17 cellular contexts compared by ENCODE assay signal in genomic region chr3:190616627-190617026, GRCh38.
A peak's percentile ranks its signal among the peaks of the same experiment; 100 is the strongest.
DNase-seq lines count a peak whose midpoint lies in the region; ATAC-seq and TF ChIP-seq lines count a peak whose summit lies in the region.
"Had no signal": no experiment of that assay in that cellular context is flagged by ENCODE, and none has a peak within 500 bp of the region (broad histone marks: within the 10 kb centered on the region; RNA-seq: fewer than 3 reads in every experiment).

No MANE protein-coding gene starts in this region.

- no peak for DNase-seq in activated naive CD4-positive, alpha-beta T cell treated with anti-CD3 and anti-CD28 coated beads, Interleukin-2, amount 10 ng/mL, durations not matched to agents 7 days and 5 days
- DNase-seq in activated naive CD4-positive, alpha-beta T cell (lab: John Stamatoyannopoulos, UW), result no peak
- DNase-seq in OCI-M1 (lab: John Stamatoyannopoulos, UW), result peak; percentile 51
- no peak for DNase-seq in CD8-positive, alpha-beta memory T cell
- no peak for DNase-seq in PC-9
- DNase-seq: activated gamma-delta T cell treated with Interleukin-2 at 50 U/mL for 16 hours; central memory CD4-positive, alpha-beta T cell; DMS153; glutamatergic neuron; NCI-H1105; NCI-H2227 treated with DMSO at 0.1 percent for 48 hours had no signal

- no peak for TF ChIP-seq CTCF in PC-9 (conservative IDR thresholded peaks at IDR 0.05)

- no peaks in the 10 kb centered on the region for H3K27me3 Mint-ChIP-seq in activated naive CD4-positive, alpha-beta T cell treated with anti-CD3 and anti-CD28 coated beads, Interleukin-2, amount 10 ng/mL, durations not matched to agents 7 days and 5 days
- no peaks in the 10 kb centered on the region for H3K27me3 Mint-ChIP-seq in dendritic cell treated with granulocyte-macrophage colony-stimulating factor and Interleukin-4, amounts not matched to agents 40 ng/mL and 50 ng/mL, for 4 days
- no peaks in the 10 kb centered on the region for H3K27me3 Mint-ChIP-seq in stimulated activated naive CD8-positive, alpha-beta T cell treated with anti-CD3 and anti-CD28 coated beads, Interleukin-15, Interleukin-2, amounts not matched to agents 100 ng/mL and 50 ng/mL, for 24 hours
- H3K27me3 Mint-ChIP-seq in CD8-positive, alpha-beta memory T cell, result no peaks in the 10 kb centered on the region
- H3K27me3 Mint-ChIP-seq: type B pancreatic cell had no signal

- H3K9me3 ChIP-seq in CD8-positive, alpha-beta memory T cell (ENCODE audit: low read length), result no peaks in the 10 kb centered on the region
- no peaks in the 10 kb centered on the region for H3K9me3 ChIP-seq in PC-9 (ENCODE audit: insufficient read depth, low read depth)
- H3K9me3 ChIP-seq: prostate gland had no signal

- H3K27ac ChIP-seq in CD8-positive, alpha-beta memory T cell (ENCODE audit: low read depth, low read length), result no peak overlapping the region
- no peak overlapping the region for H3K27ac ChIP-seq in PC-9
- H3K27ac ChIP-seq: prostate gland had no signal

- BruUV-seq in PC-9 (replicated peaks; lab: Mats Ljungman, UMichigan), result no TSS peak

- H4K20me1 ChIP-seq in PC-9 (ENCODE audit: insufficient read depth), result no peaks in the 10 kb centered on the region

- no peaks in the 10 kb centered on the region; the same call in 1 of the 2 replicates for H3K9me2 ChIP-seq in PC-9 (ENCODE audit: insufficient read depth)

- POLR2A ChIA-PET in CD8-positive, alpha-beta memory T cell (lab: Charles Lee), result no interaction called here
- POLR2A ChIA-PET in PC-9 (lab: Charles Lee; ENCODE audit: unreplicated experiment), result no interaction called here

- H3K27me3 ChIP-seq in CD8-positive, alpha-beta memory T cell (ENCODE audit: insufficient read depth, low read length, poor library complexity, severe bottlenecking), result no peaks in the 10 kb centered on the region
- no peaks in the 10 kb centered on the region for H3K27me3 ChIP-seq in PC-9 (ENCODE audit: insufficient read depth, low read depth)

- no peak for ATAC-seq in HG02884 (IDR thresholded peaks at IDR 0.05; ENCODE audit: unreplicated experiment)
- ATAC-seq: SK-N-SH treated with all-trans-retinoic acid at 6 μM for 48 hours had no signal

- intact Hi-C loops in dendritic cell treated with granulocyte-macrophage colony-stimulating factor and Interleukin-4, amounts not matched to agents 40 ng/mL and 50 ng/mL, for 4 days (cut with micrococcal nuclease), result loop anchor here (1.0 to 5.0 kb wide), 2 partner anchors 102 to 384 kb away; partner anchors contain the start of gene IL1RAP
- intact Hi-C loops in PC-9 (cut with micrococcal nuclease; ENCODE audit: unreplicated experiment), result no loop called here

- H2AFZ ChIP-seq in PC-9, result no peak overlapping the region

- CTCF ChIA-PET in activated naive CD4-positive, alpha-beta T cell treated with anti-CD3 and anti-CD28 coated beads, Interleukin-2, amount 10 ng/mL, durations not matched to agents 7 days and 5 days (lab: Charles Lee), result interaction anchor here (1.0 kb wide), 1 partner anchor 11 kb away, joined by 3 read pairs; no protein-coding TSS in a partner anchor
- CTCF ChIA-PET in CD8-positive, alpha-beta memory T cell (lab: Charles Lee), result no interaction called here
- CTCF ChIA-PET in PC-9 (lab: Charles Lee), result no interaction called here

- H3K4me3 ChIP-seq in CD8-positive, alpha-beta memory T cell (ENCODE audit: low read length), result no peak overlapping the region
- no peak overlapping the region for H3K4me3 ChIP-seq in PC-9
- H3K4me3 ChIP-seq: prostate gland had no signal

- H3K9me3 Mint-ChIP-seq in activated naive CD4-positive, alpha-beta T cell treated with anti-CD3 and anti-CD28 coated beads, Interleukin-2, amount 10 ng/mL, durations not matched to agents 7 days and 5 days, result peaks cover 5% of the 10 kb centered on the region
- no peaks in the 10 kb centered on the region for H3K9me3 Mint-ChIP-seq in dendritic cell treated with granulocyte-macrophage colony-stimulating factor and Interleukin-4, amounts not matched to agents 40 ng/mL and 50 ng/mL, for 4 days
- no peaks in the 10 kb centered on the region for H3K9me3 Mint-ChIP-seq in stimulated activated naive CD8-positive, alpha-beta T cell treated with anti-CD3 and anti-CD28 coated beads, Interleukin-15, Interleukin-2, amounts not matched to agents 100 ng/mL and 50 ng/mL, for 24 hours
- no peaks in the 10 kb centered on the region for H3K9me3 Mint-ChIP-seq in CD8-positive, alpha-beta memory T cell

- H3K36me3 ChIP-seq in CD8-positive, alpha-beta memory T cell (ENCODE audit: insufficient read depth, low read length), result no peaks in the 10 kb centered on the region
- no peaks in the 10 kb centered on the region for H3K36me3 ChIP-seq in PC-9 (ENCODE audit: low read depth)
- H3K36me3 ChIP-seq: prostate gland had no signal

- peaks cover 7% of the 10 kb centered on the region for H3K4me1 ChIP-seq in CD8-positive, alpha-beta memory T cell (ENCODE audit: insufficient read depth, low read length)
- no peaks in the 10 kb centered on the region for H3K4me1 ChIP-seq in PC-9 (replicated peaks; ENCODE audit: insufficient read depth)
- H3K4me1 ChIP-seq: prostate gland had no signal

- no peak overlapping the region for H3K4me2 ChIP-seq in PC-9

- H3K27ac Mint-ChIP-seq in activated naive CD4-positive, alpha-beta T cell treated with anti-CD3 and anti-CD28 coated beads, Interleukin-2, amount 10 ng/mL, durations not matched to agents 7 days and 5 days, result peak overlapping the region; percentile 92
- peak overlapping the region; percentile 80 for H3K27ac Mint-ChIP-seq in dendritic cell treated with granulocyte-macrophage colony-stimulating factor and Interleukin-4, amounts not matched to agents 40 ng/mL and 50 ng/mL, for 4 days
- H3K27ac Mint-ChIP-seq in stimulated activated naive CD8-positive, alpha-beta T cell treated with anti-CD3 and anti-CD28 coated beads, Interleukin-15, Interleukin-2, amounts not matched to agents 100 ng/mL and 50 ng/mL, for 24 hours, result peak overlapping the region; percentile 98
- no peak overlapping the region for H3K27ac Mint-ChIP-seq in CD8-positive, alpha-beta memory T cell

- H3K4me1 Mint-ChIP-seq in activated naive CD4-positive, alpha-beta T cell treated with anti-CD3 and anti-CD28 coated beads, Interleukin-2, amount 10 ng/mL, durations not matched to agents 7 days and 5 days, result peaks cover 61% of the 10 kb centered on the region
- peaks cover 56% of the 10 kb centered on the region for H3K4me1 Mint-ChIP-seq in dendritic cell treated with granulocyte-macrophage colony-stimulating factor and Interleukin-4, amounts not matched to agents 40 ng/mL and 50 ng/mL, for 4 days (ENCODE audit: low read depth)
- H3K4me1 Mint-ChIP-seq in stimulated activated naive CD8-positive, alpha-beta T cell treated with anti-CD3 and anti-CD28 coated beads, Interleukin-15, Interleukin-2, amounts not matched to agents 100 ng/mL and 50 ng/mL, for 24 hours (ENCODE audit: low read depth), result peaks cover 75% of the 10 kb centered on the region
- H3K4me1 Mint-ChIP-seq in CD8-positive, alpha-beta memory T cell, result peaks cover 20 to 27% (median 22%) of the 10 kb centered on the region in 3 donors

- no peak overlapping the region for H3K4me3 Mint-ChIP-seq in activated naive CD4-positive, alpha-beta T cell treated with anti-CD3 and anti-CD28 coated beads, Interleukin-2, amount 10 ng/mL, durations not matched to agents 7 days and 5 days
- H3K4me3 Mint-ChIP-seq in dendritic cell treated with granulocyte-macrophage colony-stimulating factor and Interleukin-4, amounts not matched to agents 40 ng/mL and 50 ng/mL, for 4 days, result no peak overlapping the region
- peak overlapping the region; percentile 67 for H3K4me3 Mint-ChIP-seq in stimulated activated naive CD8-positive, alpha-beta T cell treated with anti-CD3 and anti-CD28 coated beads, Interleukin-15, Interleukin-2, amounts not matched to agents 100 ng/mL and 50 ng/mL, for 24 hours
- H3K4me3 Mint-ChIP-seq in CD8-positive, alpha-beta memory T cell, result no peak overlapping the region
- H3K4me3 Mint-ChIP-seq: type B pancreatic cell had no signal

- no peaks in the 10 kb centered on the region for H3K79me2 ChIP-seq in PC-9 (ENCODE audit: low read depth)

- H3K36me3 Mint-ChIP-seq in activated naive CD4-positive, alpha-beta T cell treated with anti-CD3 and anti-CD28 coated beads, Interleukin-2, amount 10 ng/mL, durations not matched to agents 7 days and 5 days, result peaks cover 24% of the 10 kb centered on the region
- peaks cover 3% of the 10 kb centered on the region for H3K36me3 Mint-ChIP-seq in dendritic cell treated with granulocyte-macrophage colony-stimulating factor and Interleukin-4, amounts not matched to agents 40 ng/mL and 50 ng/mL, for 4 days (ENCODE audit: low read depth)
- peaks cover 42% of the 10 kb centered on the region for H3K36me3 Mint-ChIP-seq in stimulated activated naive CD8-positive, alpha-beta T cell treated with anti-CD3 and anti-CD28 coated beads, Interleukin-15, Interleukin-2, amounts not matched to agents 100 ng/mL and 50 ng/mL, for 24 hours (ENCODE audit: low read depth)
- peaks cover 4 to 10% (median 4%) of the 10 kb centered on the region in 3 donors for H3K36me3 Mint-ChIP-seq in CD8-positive, alpha-beta memory T cell
- H3K36me3 Mint-ChIP-seq: type B pancreatic cell had no signal

- H3F3A ChIP-seq in PC-9 (ENCODE audit: insufficient read depth, low read depth), result no peaks in the 10 kb centered on the region

Comparison
In these comparisons a context has a peak if more than half of its experiments do, and no peak if none do; other contexts are left out.
1. H3K27ac Mint-ChIP-seq: peak in activated naive CD4-positive, alpha-beta T cell treated with anti-CD3 and anti-CD28 coated beads, Interleukin-2, amount 10 ng/mL, durations not matched to agents 7 days and 5 days (single experiment), dendritic cell treated with granulocyte-macrophage colony-stimulating factor and Interleukin-4, amounts not matched to agents 40 ng/mL and 50 ng/mL, for 4 days (single experiment) and stimulated activated naive CD8-positive, alpha-beta T cell treated with anti-CD3 and anti-CD28 coated beads, Interleukin-15, Interleukin-2, amounts not matched to agents 100 ng/mL and 50 ng/mL, for 24 hours (single experiment); none in CD8-positive, alpha-beta memory T cell (0 of 8).